ENCODE assay signal across 11 cellular contexts in the genomic region with DNA sequence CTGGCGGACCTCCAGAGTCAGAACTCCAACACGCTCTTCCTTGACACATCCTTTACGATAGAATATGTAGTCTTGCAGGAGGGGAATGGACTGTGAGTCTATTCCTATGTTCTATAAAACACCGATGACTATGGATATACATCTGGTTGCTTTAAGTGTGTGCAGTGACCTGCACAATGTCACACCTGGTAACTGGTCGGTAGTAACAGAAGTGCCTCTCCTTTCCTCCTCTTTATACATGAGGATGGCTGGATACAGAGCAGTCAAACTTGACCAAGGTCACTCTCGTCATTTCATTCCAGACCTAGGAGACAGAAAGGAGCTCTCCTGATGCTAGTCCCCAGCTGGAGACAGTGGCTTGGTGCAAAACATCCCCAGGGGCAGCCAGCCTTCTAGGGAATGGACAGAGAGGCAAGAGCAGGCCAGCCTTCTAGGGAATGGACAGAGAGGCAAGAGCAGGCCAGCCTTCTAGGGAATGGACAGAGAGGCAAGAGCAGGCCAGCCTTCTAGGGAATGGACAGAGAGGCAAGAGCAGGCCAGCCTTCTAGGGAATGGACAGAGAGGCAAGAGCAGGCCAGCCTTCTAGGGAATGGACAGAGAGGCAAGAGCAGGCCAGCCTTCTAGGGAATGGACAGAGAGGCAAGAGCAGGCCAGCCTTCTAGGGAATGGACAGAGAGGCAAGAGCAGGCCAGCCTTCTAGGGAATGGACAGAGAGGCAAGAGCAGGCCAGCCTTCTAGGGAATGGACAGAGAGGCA. TPM values are rescaled to one million over a fixed set of nuclear protein-coding genes. Genes with fewer than 3 reads are reported as not detected.
A peak's percentile ranks its signal among the peaks of the same experiment; 100 is the strongest.
DNase-seq lines count a peak whose midpoint lies in the region; ATAC-seq and TF ChIP-seq lines count a peak whose summit lies in the region.
"Not testable (repeated sequence)": the region's sequence is repeated elsewhere in the genome, so short reads cannot be mapped to it uniquely, and the experiment has no call there.
"Had no signal": no experiment of that assay in that cellular context is flagged by ENCODE, and none has a peak within 500 bp of the region (broad histone marks: within the 10 kb centered on the region; RNA-seq: fewer than 3 reads in every experiment).

No MANE protein-coding gene starts in this region.

- TF ChIP-seq CTCF in Panc1 (IDR thresholded peaks at IDR 0.05); endodermal cell (conservative IDR thresholded peaks at IDR 0.05); upper lobe of right lung (IDR thresholded peaks at IDR 0.05): not testable (repeated sequence)

- intact Hi-C loops in Panc1 (cut with micrococcal nuclease; ENCODE audit: unreplicated experiment); sciatic nerve (cut with DNase I); upper lobe of right lung (cut with DNase I): not testable (repeated sequence)

- H3K27ac Mint-ChIP-seq in endodermal cell; natural killer cell treated with Interleukin-12 subunit alpha and Interleukin-12 subunit beta and Interleukin-15 and Interleukin-18, amount 100 ng/mL, for 72 hours: not testable (repeated sequence)

- not testable (repeated sequence) for H3K9ac ChIP-seq in endodermal cell (ENCODE audit: extremely low read depth, low read length, poor library complexity, severe bottlenecking)

- DNase-seq in ACHN (peak; percentile 0), endodermal cell (peak; percentile 40), islet precursor cell (peak; percentile 45)
- DNase-seq in Panc1 (ENCODE audit: low read depth, low spot score); natural killer cell treated with Interleukin-12 subunit alpha and Interleukin-12 subunit beta and Interleukin-15 and Interleukin-18, amount 100 ng/mL, for 72 hours (ENCODE audit: low spot score); sciatic nerve (ENCODE audit: low spot score); upper lobe of right lung: not testable (repeated sequence)

- H3K4me1 ChIP-seq in Panc1 (ENCODE audit: control insufficient read depth, insufficient read depth, low read length); endodermal cell (ENCODE audit: control insufficient read depth, insufficient read depth, low read length); upper lobe of right lung: not testable (repeated sequence)

- in situ Hi-C loops in ACHN (cut with HindIII; ENCODE audit: low pct_ligation_motif_present, low pct_unique_long_range_greater_than_20kb, low sequenced_read_pairs); Panc1 (cut with HindIII; ENCODE audit: low pct_unique_long_range_greater_than_20kb, low sequenced_read_pairs): not testable (repeated sequence)

- H3K4me1 Mint-ChIP-seq in endodermal cell; natural killer cell treated with Interleukin-12 subunit alpha and Interleukin-12 subunit beta and Interleukin-15 and Interleukin-18, amount 100 ng/mL, for 72 hours (ENCODE audit: low read depth in 2 of 2): not testable (repeated sequence)

- H3K4me3 ChIP-seq in Panc1 (ENCODE audit: low read depth in 2 of 2, low read length in 2 of 2); endodermal cell (ENCODE audit: low read length); upper lobe of right lung: not testable (repeated sequence)

- H3K36me3 Mint-ChIP-seq in endodermal cell (ENCODE audit: low read depth); natural killer cell treated with Interleukin-12 subunit alpha and Interleukin-12 subunit beta and Interleukin-15 and Interleukin-18, amount 100 ng/mL, for 72 hours: not testable (repeated sequence)

- H3K4me3 Mint-ChIP-seq in endodermal cell; natural killer cell treated with Interleukin-12 subunit alpha and Interleukin-12 subunit beta and Interleukin-15 and Interleukin-18, amount 100 ng/mL, for 72 hours: not testable (repeated sequence)

- CTCF ChIA-PET in Panc1 (lab: Charles Lee): not testable (repeated sequence)

- not testable (repeated sequence) for H3K9me3 Mint-ChIP-seq in endodermal cell; natural killer cell treated with Interleukin-12 subunit alpha and Interleukin-12 subunit beta and Interleukin-15 and Interleukin-18, amount 100 ng/mL, for 72 hours

- H3K36me3 ChIP-seq in Panc1 (ENCODE audit: control insufficient read depth, insufficient read depth, low read length); endodermal cell (ENCODE audit: control insufficient read depth, insufficient read depth, low read length); upper lobe of right lung: not testable (repeated sequence)

- BruUV-seq in Panc1 (replicated peaks; lab: Mats Ljungman, UMichigan): not testable (repeated sequence)

- WGBS in endodermal cell (ENCODE audit: insufficient coverage in 1 of 2, insufficient read length in 1 of 2), 2 experiments: 91 to 94% methylated on average over 2 to 3 of the region's 6 CpGs

- H3K9me3 ChIP-seq in Panc1 (ENCODE audit: control insufficient read depth, insufficient read depth, low read depth, low read length); endodermal cell (ENCODE audit: control insufficient read depth, low read length); upper lobe of right lung: not testable (repeated sequence)

- H3K27ac ChIP-seq in Panc1 (ENCODE audit: low read length); endodermal cell (ENCODE audit: low read depth, low read length); upper lobe of right lung: not testable (repeated sequence)

- H3K27me3 Mint-ChIP-seq in endodermal cell (ENCODE audit: insufficient read depth): peaks cover 20% of the 10 kb centered on the region
- peaks cover 31 to 46% of the 10 kb centered on the region in 2 donors for H3K27me3 Mint-ChIP-seq in natural killer cell treated with Interleukin-12 subunit alpha and Interleukin-12 subunit beta and Interleukin-15 and Interleukin-18, amount 100 ng/mL, for 72 hours

- peak; percentile 26; the same call in 1 of the 2 replicates for ATAC-seq in Panc1
- ATAC-seq in natural killer cell treated with Interleukin-12 subunit alpha and Interleukin-12 subunit beta and Interleukin-15 and Interleukin-18, amount 100 ng/mL, for 72 hours: peak; percentile 36 to 55
- peak; percentile 41 for ATAC-seq in sciatic nerve
- peak; percentile 37 for ATAC-seq in upper lobe of right lung

- POLR2A ChIA-PET in Panc1 (lab: Charles Lee): not testable (repeated sequence)

- H3K27me3 ChIP-seq in Panc1 (ENCODE audit: control insufficient read depth, insufficient read depth, low read length); endodermal cell (ENCODE audit: control insufficient read depth, insufficient read depth, low read length, poor library complexity, severe bottlenecking); upper lobe of right lung: not testable (repeated sequence)

RNA-seq across cellular contexts. Expression of a gene that starts 21.2 kb away (rescaled TPM):
- not detected for total RNA-seq in Panc1 (2021; ENCODE audit: unreplicated experiment)
- not detected for polyA plus RNA-seq in Panc1 (2012; ENCODE audit: insufficient read length)
- total RNA-seq in endodermal cell: 1 to 10 TPM; 1.5 to 2.7 TPM
- 1.5 TPM for polyA plus RNA-seq in endodermal cell (2013, experiment 1 of 2)
- 0.95 TPM for polyA plus RNA-seq in endodermal cell (2013, experiment 2 of 2)
- total RNA-seq in natural killer cell treated with Interleukin-12 subunit alpha and Interleukin-12 subunit beta and Interleukin-15 and Interleukin-18, amount 100 ng/mL, for 72 hours: 1 to 10 TPM in 1 of 2 donors, under 1 TPM in 1; 0.22 to 1.1 TPM
- 6.8 TPM for total RNA-seq in sciatic nerve
- total RNA-seq in upper lobe of right lung: 4.6 TPM
- total RNA-seq: Calu3, G401, GM12878, H4 had no signal
- polyA plus RNA-seq: GM12878 had no signal
